Comparison of ENCODE assay signal across 1 cellular context in the genomic region with DNA sequence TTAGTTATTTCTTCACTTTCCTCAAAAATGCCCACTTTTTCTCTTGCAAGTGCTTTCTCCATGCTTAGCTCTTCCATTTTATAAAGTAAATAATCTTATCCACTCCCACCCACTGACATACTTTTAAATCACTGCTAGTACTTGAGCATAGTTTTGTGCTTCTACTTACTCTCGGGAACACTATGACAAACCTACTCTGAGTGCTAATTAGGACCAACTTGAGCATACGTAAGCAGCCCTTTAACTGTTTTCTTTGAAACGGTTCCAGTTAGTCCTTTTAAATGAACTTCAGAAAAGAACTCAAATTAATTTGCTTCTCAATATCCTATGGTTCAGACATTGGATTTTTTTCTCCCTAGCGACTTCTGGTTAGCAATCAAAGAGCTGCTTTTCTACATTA.
TF ChIP-seq lines count a peak whose summit lies in the region.

No MANE protein-coding gene starts in this region.

TF ChIP-seq in GM23338, 12 proteins besides CTCF, POLR2A, EP300 and RAD21 (continued from another document):
- TF ChIP-seq JUNB (IDR thresholded peaks at IDR 0.05; ENCODE audit: unreplicated experiment) (no peak), NANOG (IDR thresholded peaks at IDR 0.05; ENCODE audit: borderline replicate concordance) (no peak), ZNF331 (CRISPR knock-in tag; IDR thresholded peaks at IDR 0.05; ENCODE audit: low read depth) (no peak), EZH2 (IDR thresholded peaks at IDR 0.05; ENCODE audit: low read depth, unreplicated experiment) (no peak)
- TF ChIP-seq, protein P1, sequence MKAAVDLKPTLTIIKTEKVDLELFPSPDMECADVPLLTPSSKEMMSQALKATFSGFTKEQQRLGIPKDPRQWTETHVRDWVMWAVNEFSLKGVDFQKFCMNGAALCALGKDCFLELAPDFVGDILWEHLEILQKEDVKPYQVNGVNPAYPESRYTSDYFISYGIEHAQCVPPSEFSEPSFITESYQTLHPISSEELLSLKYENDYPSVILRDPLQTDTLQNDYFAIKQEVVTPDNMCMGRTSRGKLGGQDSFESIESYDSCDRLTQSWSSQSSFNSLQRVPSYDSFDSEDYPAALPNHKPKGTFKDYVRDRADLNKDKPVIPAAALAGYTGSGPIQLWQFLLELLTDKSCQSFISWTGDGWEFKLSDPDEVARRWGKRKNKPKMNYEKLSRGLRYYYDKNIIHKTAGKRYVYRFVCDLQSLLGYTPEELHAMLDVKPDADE (IDR thresholded peaks at IDR 0.05) = no peak
